21 cellular contexts compared by ENCODE assay signal in the genomic region with DNA sequence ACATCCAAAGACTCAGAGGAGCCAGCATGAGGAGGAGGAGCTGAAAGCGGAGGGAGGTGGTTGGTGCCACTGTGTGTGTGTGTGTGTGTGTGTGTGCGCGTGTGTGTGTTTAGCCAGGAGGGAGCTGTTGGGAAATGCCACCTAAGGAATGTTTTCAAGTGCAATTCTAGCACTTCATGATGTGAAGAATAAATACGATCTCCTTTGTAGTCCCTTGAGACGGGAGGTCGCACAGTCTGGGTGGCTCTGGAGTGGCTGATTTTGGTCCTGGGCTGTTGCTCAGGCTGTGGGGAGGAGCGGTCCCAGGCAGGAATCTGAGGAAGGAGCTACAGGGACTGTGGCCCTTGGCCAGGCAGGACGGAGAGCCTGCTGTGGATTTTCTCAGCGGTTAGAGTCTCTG.
DNase-seq lines count a peak whose midpoint lies in the region; ATAC-seq, FAIRE-seq and TF ChIP-seq lines count a peak whose summit lies in the region.
"Had no signal": no experiment of that assay in that cellular context is flagged by ENCODE, and none has a peak within 500 bp of the region (broad histone marks: within the 10 kb centered on the region; RNA-seq: fewer than 3 reads in every experiment).

No MANE protein-coding gene starts in this region.

- no peak for FAIRE-seq in pancreas (lab: Jason Lieb, UNC)
- FAIRE-seq: A204.1, G401.6, GM12891 had no signal

- no peak for TF ChIP-seq POLR2A in adrenal gland (IDR thresholded peaks at IDR 0.05)

- 49 to 61% methylated on average over 9 of the region's 9 CpGs for WGBS in pancreas, 2 donors
- WGBS in adrenal gland, 4 donors, result 84 to 88% (median 86%) methylated on average over 9 of the region's 9 CpGs

- TF ChIP-seq CTCF in epithelial cell of esophagus (IDR thresholded peaks at IDR 0.05; ENCODE audit: insufficient read depth, low read depth, low read length, missing control alignments) (no peak), pancreas (IDR thresholded peaks at IDR 0.05) (no peak), adrenal gland (IDR thresholded peaks at IDR 0.05) (no peak)

- no peak overlapping the region for H3K4me3 ChIP-seq in epithelial cell of esophagus (ENCODE audit: low read length)
- H3K4me3 ChIP-seq in pancreas, result no peak overlapping the region
- H3K4me3 ChIP-seq in adrenal gland, result no peak overlapping the region
- H3K4me3 ChIP-seq: GM23248 had no signal

- ATAC-seq in left ventricle myocardium superior (peak; percentile 5), pancreas (peak; percentile 63 to 79 (median 75)), GM18858 (IDR thresholded peaks at IDR 0.05; ENCODE audit: unreplicated experiment) (no peak)

- H3K27ac ChIP-seq in pancreas (no peak overlapping the region), adrenal gland (no peak overlapping the region)
- H3K27ac ChIP-seq: GM23248 had no signal

- DNase-seq in left ventricle myocardium superior, result no peak
- DNase-seq in cardiac septum (ENCODE audit: low spot score), result no peak
- DNase-seq in epithelial cell of esophagus (ENCODE audit: low read depth), result peak; percentile 39
- peak in 5 of 6 donors; percentile 26 to 68 (median 45) for DNase-seq in pancreas
- DNase-seq in adrenal gland, result no peak
- no peak for DNase-seq in OCI-M1 (lab: John Stamatoyannopoulos, UW)
- DNase-seq in NCI-H1092 treated with DMSO at 0.1 percent for 48 hours (lab: John Stamatoyannopoulos, UW), result no peak
- DNase-seq: COR-L47; DMS79; GM23248; IMR-90; Kasumi-1; NCI-H1436 treated with DMSO at 0.1 percent for 48 hours; NCI-H2081; NCI-H226; NCI-H69; NK-92 treated with Interleukin-12 subunit alpha and Interleukin-12 subunit beta, amount 100 ng/mL, for 24 hours had no signal

- intact Hi-C loops in left ventricle myocardium superior (cut with micrococcal nuclease) (no loop called here), cardiac septum (cut with DNase I) (loop anchor here (5.0 kb wide), 1 partner anchor 94 kb away; a partner anchor contains a TSS), pancreas (cut with DNase I) (no loop called here), adrenal gland (cut with DNase I) (no loop called here)

- H3K9me3 ChIP-seq in pancreas, result no peaks in the 10 kb centered on the region
- no peaks in the 10 kb centered on the region for H3K9me3 ChIP-seq in adrenal gland (replicated peaks in 1 of 3)

- H3K4me1 ChIP-seq in pancreas (peaks cover 0 to 14% (median 0%) of the 10 kb centered on the region in 3 donors), adrenal gland (replicated peaks in 1 of 2) (no peaks in the 10 kb centered on the region)

- no peaks in the 10 kb centered on the region for H3K27me3 ChIP-seq in pancreas
- no peaks in the 10 kb centered on the region for H3K27me3 ChIP-seq in adrenal gland

- H3K36me3 ChIP-seq in pancreas (no peaks in the 10 kb centered on the region), adrenal gland (replicated peaks in 1 of 2) (no peaks in the 10 kb centered on the region)

Comparison
In these comparisons a context has a peak if more than half of its experiments do, and no peak if none do; other contexts are left out.
1. DNase-seq: peak in epithelial cell of esophagus (single experiment) and pancreas (5 of 6); none in left ventricle myocardium superior (single experiment), cardiac septum (single experiment), adrenal gland (0 of 7), OCI-M1 (single experiment) and NCI-H1092 treated with DMSO at 0.1 percent for 48 hours (single experiment).